11 cellular contexts compared by ENCODE assay signal in the genomic region with DNA sequence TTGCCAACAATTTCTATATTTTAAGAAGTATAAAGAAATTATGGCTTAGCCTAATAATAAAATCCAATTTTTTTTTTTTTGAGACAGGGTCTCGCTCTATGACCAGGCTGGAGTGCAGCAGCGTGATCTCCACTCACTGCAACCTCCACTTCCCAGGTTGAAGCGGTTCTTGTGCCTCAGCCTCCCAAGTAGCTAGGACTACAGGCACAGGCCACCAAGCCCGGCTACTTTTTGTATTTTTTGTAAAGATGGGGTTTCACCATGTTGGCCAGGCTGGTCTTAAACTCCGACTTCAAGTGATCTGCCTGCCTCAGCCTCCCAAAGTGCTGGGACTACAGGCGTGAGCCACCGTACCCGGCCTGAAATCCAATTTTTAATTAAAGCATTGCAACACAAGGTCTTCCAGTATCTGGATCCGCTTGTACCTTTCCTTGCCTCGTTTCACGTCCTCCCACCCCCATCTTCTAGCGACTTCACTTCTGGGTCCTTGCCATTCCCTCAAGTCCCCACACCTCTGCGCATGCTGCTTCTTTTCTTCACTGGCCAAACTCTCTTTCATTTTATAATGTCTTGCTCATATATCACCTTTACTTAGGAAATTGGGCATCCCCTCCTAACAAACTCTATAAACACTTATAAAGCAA. TPM values are rescaled to one million over a fixed set of nuclear protein-coding genes. Genes with fewer than 3 reads are reported as not detected.
DNase-seq lines count a peak whose midpoint lies in the region; ATAC-seq and TF ChIP-seq lines count a peak whose summit lies in the region.
"Had no signal": no experiment of that assay in that cellular context is flagged by ENCODE, and none has a peak within 500 bp of the region (broad histone marks: within the 10 kb centered on the region; RNA-seq: fewer than 3 reads in every experiment).

No MANE protein-coding gene starts in this region.

- CTCF ChIA-PET in Calu3 (lab: Charles Lee) = no interaction called here

- TF ChIP-seq CTCF in Calu3 (IDR thresholded peaks at IDR 0.05; ENCODE audit: unreplicated experiment) = no peak
- TF ChIP-seq CTCF in endodermal cell (conservative IDR thresholded peaks at IDR 0.05) = no peak
- no peak for TF ChIP-seq CTCF in parathyroid adenoma (IDR thresholded peaks at IDR 0.05)

- 61 to 65% methylated on average over 12 to 13 of the region's 13 CpGs for WGBS in endodermal cell (ENCODE audit: insufficient coverage in 1 of 2, insufficient read length in 1 of 2), 2 experiments

- H3K27me3 ChIP-seq in endodermal cell (ENCODE audit: control insufficient read depth, insufficient read depth, low read length, poor library complexity, severe bottlenecking) = no peaks in the 10 kb centered on the region
- H3K27me3 ChIP-seq in parathyroid adenoma (ENCODE audit: control insufficient read depth, insufficient read depth, low read length) = no peaks in the 10 kb centered on the region

- intact Hi-C loops in Calu3 (cut with micrococcal nuclease; ENCODE audit: unreplicated experiment) = loop anchor here (5.0 to 10.0 kb wide), 2 partner anchors 71 to 222 kb away; partner anchors contain the start of genes GIPC2 and USP33

- H3K9me3 ChIP-seq in endodermal cell (ENCODE audit: control insufficient read depth, low read length) (no peaks in the 10 kb centered on the region), parathyroid adenoma (ENCODE audit: control insufficient read depth, low read length) (no peaks in the 10 kb centered on the region)

- H3K27me3 Mint-ChIP-seq in Calu3 (ENCODE audit: unreplicated experiment) = no peaks in the 10 kb centered on the region
- H3K27me3 Mint-ChIP-seq in endodermal cell (ENCODE audit: insufficient read depth) = no peaks in the 10 kb centered on the region
- H3K27me3 Mint-ChIP-seq: activated CD8-positive, alpha-beta memory T cell treated with anti-CD3 and anti-CD28 coated beads, Interleukin-2, amount 10 ng/mL, durations not matched to agents 7 days and 5 days had no signal

- H3K36me3 ChIP-seq in endodermal cell (ENCODE audit: control insufficient read depth, insufficient read depth, low read length) (peaks cover 42% of the 10 kb centered on the region), parathyroid adenoma (ENCODE audit: control insufficient read depth, insufficient read depth, low read length) (no peaks in the 10 kb centered on the region)

- no peaks in the 10 kb centered on the region for H3K4me1 ChIP-seq in endodermal cell (ENCODE audit: control insufficient read depth, insufficient read depth, low read length)
- H3K4me1 ChIP-seq in parathyroid adenoma = peaks cover 4% of the 10 kb centered on the region

- H3K4me2 ChIP-seq in parathyroid adenoma (ENCODE audit: low read length) = peak overlapping the region; percentile 46

- H3K36me3 Mint-ChIP-seq in Calu3 (ENCODE audit: insufficient read depth, unreplicated experiment) (peaks cover 24% of the 10 kb centered on the region), endodermal cell (ENCODE audit: low read depth) (peaks cover 31% of the 10 kb centered on the region)

- H3K4me3 ChIP-seq in endodermal cell (ENCODE audit: low read length) (peak overlapping the region; percentile 99), parathyroid adenoma (ENCODE audit: low read depth, low read length) (peak overlapping the region; percentile 15)

- no TSS peak for BruUV-seq in Calu3 (replicated peaks; lab: Mats Ljungman, UMichigan)

- peaks cover 25% of the 10 kb centered on the region for H3K79me2 ChIP-seq in parathyroid adenoma

- no peak overlapping the region for H3K4me3 Mint-ChIP-seq in Calu3 (ENCODE audit: low read depth, unreplicated experiment)
- no peak overlapping the region for H3K4me3 Mint-ChIP-seq in endodermal cell
- H3K4me3 Mint-ChIP-seq: activated CD8-positive, alpha-beta memory T cell treated with anti-CD3 and anti-CD28 coated beads, Interleukin-2, amount 10 ng/mL, durations not matched to agents 7 days and 5 days had no signal

- H3K4me1 Mint-ChIP-seq in Calu3 (ENCODE audit: low read depth, unreplicated experiment) (peaks cover 23% of the 10 kb centered on the region), endodermal cell (peaks cover 29% of the 10 kb centered on the region)

- H3K9me3 Mint-ChIP-seq in Calu3 (ENCODE audit: low read depth, unreplicated experiment) = no peaks in the 10 kb centered on the region
- no peaks in the 10 kb centered on the region for H3K9me3 Mint-ChIP-seq in endodermal cell

- no peak overlapping the region for H3K27ac ChIP-seq in endodermal cell (ENCODE audit: low read depth, low read length)
- H3K27ac ChIP-seq in parathyroid adenoma = no peak overlapping the region

- no peak for DNase-seq in Calu3
- DNase-seq in NCI-H82 treated with DMSO at 0.1 percent for 48 hours (lab: John Stamatoyannopoulos, UW; ENCODE audit: unreplicated experiment) = peak; percentile 33
- DNase-seq in endodermal cell = no peak
- DNase-seq in DMS153 (lab: John Stamatoyannopoulos, UW) = no peak
- no peak for DNase-seq in SKM-1 treated with dmso at 0.1 percent for 144 hours (lab: John Stamatoyannopoulos, UW; ENCODE audit: unreplicated experiment)
- no peak for DNase-seq in DMS79 (lab: John Stamatoyannopoulos, UW)
- DNase-seq: activated CD8-positive, alpha-beta memory T cell treated with anti-CD3 and anti-CD28 coated beads, Interleukin-2, amount 10 ng/mL, durations not matched to agents 7 days and 5 days; islet precursor cell; NCI-H1417 treated with DMSO at 0.1 percent for 48 hours had no signal

- no peak overlapping the region for H2AFZ ChIP-seq in parathyroid adenoma

- H3K9ac ChIP-seq in endodermal cell (ENCODE audit: extremely low read depth, low read length, poor library complexity, severe bottlenecking) (peak overlapping the region; percentile 100), parathyroid adenoma (no peak overlapping the region)

- ATAC-seq in GM18868 (IDR thresholded peaks at IDR 0.05; ENCODE audit: unreplicated experiment) = no peak
- ATAC-seq: activated CD8-positive, alpha-beta memory T cell treated with anti-CD3 and anti-CD28 coated beads, Interleukin-2, amount 10 ng/mL, durations not matched to agents 7 days and 5 days had no signal

- peak overlapping the region; percentile 76 for H3K27ac Mint-ChIP-seq in Calu3 (ENCODE audit: unreplicated experiment)
- no peak overlapping the region for H3K27ac Mint-ChIP-seq in endodermal cell

RNA-seq across cellular contexts. Expression of gene FUBP1, which starts 2.3 kb away (rescaled TPM):
- total RNA-seq in Calu3 (2022) (165 and 188 TPM in 2 replicates), endodermal cell (100 to 1,000 TPM; 220 to 242 TPM)
- 247 TPM for polyA plus RNA-seq in endodermal cell (2013, experiment 1 of 2)
- polyA plus RNA-seq in endodermal cell (2013, experiment 2 of 2) = 226 TPM

RNA-seq across cellular contexts. Expression of gene DNAJB4, which starts 28.2 kb away (rescaled TPM):
- total RNA-seq in Calu3 (2022) (15.0 and 23.0 TPM in 2 replicates), endodermal cell (10 to 100 TPM; 16.4 to 38.4 TPM)
- polyA plus RNA-seq in endodermal cell (2013, experiment 1 of 2) = 18.4 TPM
- polyA plus RNA-seq in endodermal cell (2013, experiment 2 of 2) = 21.3 TPM
